ENCODE assay signal across 9 cellular contexts in the genomic region with DNA sequence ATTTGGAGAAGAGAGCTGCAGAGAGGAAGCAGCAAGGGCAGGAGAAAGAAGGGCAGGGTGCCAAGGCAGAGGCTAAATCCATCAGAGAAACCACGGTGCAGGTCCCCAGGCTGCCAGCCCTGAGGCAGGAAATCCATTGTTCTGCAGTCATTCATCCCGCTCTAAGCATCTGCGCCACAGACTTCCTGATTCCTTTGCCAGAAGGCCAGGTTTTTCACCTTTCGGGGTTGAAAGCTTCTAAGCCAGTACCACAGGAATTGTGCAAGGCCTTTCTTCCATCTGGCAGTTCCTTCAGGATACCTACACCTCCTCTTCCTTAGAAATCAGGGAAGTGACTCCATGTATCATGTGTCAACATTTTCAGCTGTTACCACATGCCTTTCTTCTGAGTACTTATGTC. TPM values are rescaled to one million over a fixed set of nuclear protein-coding genes. Genes with fewer than 3 reads are reported as not detected.
A peak's percentile ranks its signal among the peaks of the same experiment; 100 is the strongest.
DNase-seq lines count a peak whose midpoint lies in the region; ATAC-seq and TF ChIP-seq lines count a peak whose summit lies in the region.
"Had no signal": no experiment of that assay in that cellular context is flagged by ENCODE, and none has a peak within 500 bp of the region (broad histone marks: within the 10 kb centered on the region; RNA-seq: fewer than 3 reads in every experiment).

No MANE protein-coding gene starts in this region.

- intact Hi-C loops in Panc1 (cut with micrococcal nuclease; ENCODE audit: unreplicated experiment) = no loop called here

- H3K9me3 ChIP-seq in Panc1 (ENCODE audit: control insufficient read depth, insufficient read depth, low read depth, low read length) = no peaks in the 10 kb centered on the region

- no peaks in the 10 kb centered on the region for H3K36me3 ChIP-seq in Panc1 (ENCODE audit: control insufficient read depth, insufficient read depth, low read length)

- H3K4me1 ChIP-seq in Panc1 (ENCODE audit: control insufficient read depth, insufficient read depth, low read length) = no peaks in the 10 kb centered on the region

- ATAC-seq in Panc1 (peak; percentile 62; the same call in 1 of the 2 replicates), GM18870 (IDR thresholded peaks at IDR 0.05; ENCODE audit: unreplicated experiment) (no peak)

- CTCF ChIA-PET in Panc1 (lab: Charles Lee) = interaction anchor here (0.6 kb wide), 1 partner anchor 78 kb away, joined by 7 read pairs; no protein-coding TSS in a partner anchor

- in situ Hi-C loops in Panc1 (cut with HindIII; ENCODE audit: low pct_unique_long_range_greater_than_20kb, low sequenced_read_pairs) = no loop called here

- H3K27me3 ChIP-seq in Panc1 (ENCODE audit: control insufficient read depth, insufficient read depth, low read length) = no peaks in the 10 kb centered on the region

- no peak overlapping the region for H3K27ac ChIP-seq in Panc1 (ENCODE audit: low read length)

- no peak for TF ChIP-seq CTCF in Panc1 (IDR thresholded peaks at IDR 0.05)
- no peak for TF ChIP-seq CTCF in fibroblast of pulmonary artery (IDR thresholded peaks at IDR 0.05; ENCODE audit: low read length, missing control alignments)
- no peak for TF ChIP-seq CTCF in retinal pigment epithelial cell (conservative IDR thresholded peaks at IDR 0.05; ENCODE audit: low read depth, low read length)

- DNase-seq in HT-29 (ENCODE audit: low spot score) = peak; percentile 84
- peak; percentile 12 for DNase-seq in Panc1 (ENCODE audit: low read depth, low spot score)
- peak; percentile 87 for DNase-seq in fibroblast of pulmonary artery (ENCODE audit: low read depth)
- peak; percentile 60 for DNase-seq in retinal pigment epithelial cell (ENCODE audit: low read depth)
- no peak for DNase-seq in activated gamma-delta T cell (lab: John Stamatoyannopoulos, UW)
- DNase-seq in effector CD4-positive, alpha-beta T cell = no peak
- no peak for DNase-seq in HuH-7.5 (ENCODE audit: low spot score)
- DNase-seq: nucleus accumbens had no signal

- H3K4me3 ChIP-seq in Panc1 (ENCODE audit: low read depth in 2 of 2, low read length in 2 of 2) (no peak overlapping the region), fibroblast of pulmonary artery (replicated peaks; ENCODE audit: low read depth, low read length) (no peak overlapping the region), retinal pigment epithelial cell (ENCODE audit: low read length) (no peak overlapping the region)

- POLR2A ChIA-PET in Panc1 (lab: Charles Lee) = no interaction called here

- no TSS peak for BruUV-seq in Panc1 (replicated peaks; lab: Mats Ljungman, UMichigan)

RNA-seq across cellular contexts. Expression of a gene that starts 45.6 kb away (rescaled TPM):
- 0.05 TPM in 1 of 2 replicates, not detected in the other for total RNA-seq in HT-29 (2014; rRNA removed; shearing (Covaris generic))
- 0.18 TPM for total RNA-seq in Panc1 (2021; ENCODE audit: unreplicated experiment)
- not detected for polyA plus RNA-seq in Panc1 (2012; ENCODE audit: insufficient read length)

Comparison
In these comparisons a context has a peak if more than half of its experiments do, and no peak if none do; other contexts are left out.
1. DNase-seq: peak in HT-29 (single experiment), Panc1 (single experiment), fibroblast of pulmonary artery (single experiment) and retinal pigment epithelial cell (single experiment); none in activated gamma-delta T cell (single experiment), effector CD4-positive, alpha-beta T cell (single experiment) and HuH-7.5 (single experiment).